Comparison of ENCODE assay signal across 17 cellular contexts in the genomic region with DNA sequence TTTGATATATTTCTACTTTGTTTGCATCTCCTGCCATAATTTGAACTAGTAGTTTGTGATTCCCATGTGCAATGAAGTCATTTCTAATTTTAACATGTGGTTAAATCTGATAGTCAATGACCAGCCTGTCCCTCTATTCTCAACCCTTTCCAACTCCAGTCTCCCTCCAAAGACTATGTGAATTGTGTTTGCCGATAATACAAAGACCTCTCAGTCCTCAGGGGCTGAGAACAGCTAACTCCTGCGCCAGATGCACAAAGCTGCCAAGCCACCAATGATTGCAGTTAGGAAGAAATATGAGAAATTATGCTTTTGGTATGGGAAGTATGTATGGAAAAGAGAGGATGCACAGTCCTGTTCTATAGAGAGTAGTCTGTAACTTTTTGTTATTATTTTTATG. TPM values are rescaled to one million over a fixed set of nuclear protein-coding genes. Genes with fewer than 3 reads are reported as not detected.
DNase-seq lines count a peak whose midpoint lies in the region; ATAC-seq lines count a peak whose summit lies in the region.
"Had no signal": no experiment of that assay in that cellular context is flagged by ENCODE, and none has a peak within 500 bp of the region (broad histone marks: within the 10 kb centered on the region; RNA-seq: fewer than 3 reads in every experiment).

No MANE protein-coding gene starts in this region.

- H3K27ac Mint-ChIP-seq in activated CD8-positive, alpha-beta T cell treated with anti-CD3 and anti-CD28 coated beads, Interleukin-2, amount 10 ng/mL, durations not matched to agents 7 days and 5 days, result no peak overlapping the region
- H3K27ac Mint-ChIP-seq: B cell; CD4-positive, alpha-beta memory T cell had no signal

- H3K4me3 Mint-ChIP-seq in activated CD8-positive, alpha-beta T cell treated with anti-CD3 and anti-CD28 coated beads, Interleukin-2, amount 10 ng/mL, durations not matched to agents 7 days and 5 days, result no peak overlapping the region
- H3K4me3 Mint-ChIP-seq: B cell; CD4-positive, alpha-beta memory T cell had no signal

- no peak for ATAC-seq in activated CD8-positive, alpha-beta T cell treated with anti-CD3 and anti-CD28 coated beads, Interleukin-2, amount 10 ng/mL, durations not matched to agents 7 days and 5 days
- ATAC-seq in HG03135 (IDR thresholded peaks at IDR 0.05; ENCODE audit: unreplicated experiment), result no peak

- H3K27me3 Mint-ChIP-seq in activated CD8-positive, alpha-beta T cell treated with anti-CD3 and anti-CD28 coated beads, Interleukin-2, amount 10 ng/mL, durations not matched to agents 7 days and 5 days (ENCODE audit: low read depth), result no peaks in the 10 kb centered on the region
- H3K27me3 Mint-ChIP-seq: B cell had no signal

- H3K36me3 Mint-ChIP-seq in activated CD8-positive, alpha-beta T cell treated with anti-CD3 and anti-CD28 coated beads, Interleukin-2, amount 10 ng/mL, durations not matched to agents 7 days and 5 days (ENCODE audit: low read depth), result no peaks in the 10 kb centered on the region
- H3K36me3 Mint-ChIP-seq: CD4-positive, alpha-beta memory T cell had no signal

- H3K4me1 Mint-ChIP-seq in activated CD8-positive, alpha-beta T cell treated with anti-CD3 and anti-CD28 coated beads, Interleukin-2, amount 10 ng/mL, durations not matched to agents 7 days and 5 days (ENCODE audit: low read depth), result no peaks in the 10 kb centered on the region
- H3K4me1 Mint-ChIP-seq: B cell; CD4-positive, alpha-beta memory T cell had no signal

- H3K27ac ChIP-seq in temporal lobe (ENCODE audit: low read depth, low read length), result peak overlapping the region; percentile 96
- H3K27ac ChIP-seq: SJCRH30 had no signal

- H3K9me3 Mint-ChIP-seq in activated CD8-positive, alpha-beta T cell treated with anti-CD3 and anti-CD28 coated beads, Interleukin-2, amount 10 ng/mL, durations not matched to agents 7 days and 5 days (ENCODE audit: insufficient read depth), result no peaks in the 10 kb centered on the region

- DNase-seq in NCI-H69 (lab: John Stamatoyannopoulos, UW) (peak; percentile 39), foreskin melanocyte (peak; percentile 96), middle frontal gyrus (ENCODE audit: extremely low spot score, low spot score) (peak; percentile 50), NCI-H1436 (lab: John Stamatoyannopoulos, UW) (no peak)
- DNase-seq in activated CD8-positive, alpha-beta T cell treated with anti-CD3 and anti-CD28 coated beads, Interleukin-2, amount 10 ng/mL, durations not matched to agents 7 days and 5 days, result no peak
- DNase-seq: ACHN; CD4-positive, alpha-beta memory T cell; H7; MG63; NCI-H1092 treated with DMSO at 0.1 percent for 48 hours; NCI-H1694 treated with DMSO at 0.1 percent for 48 hours; NCI-H510A treated with DMSO at 0.1 percent for 48 hours had no signal

- CTCF ChIA-PET in activated CD8-positive, alpha-beta T cell treated with anti-CD3 and anti-CD28 coated beads, Interleukin-2, amount 10 ng/mL, durations not matched to agents 7 days and 5 days (lab: Charles Lee), result no interaction called here

- POLR2A ChIA-PET in activated CD8-positive, alpha-beta T cell treated with anti-CD3 and anti-CD28 coated beads, Interleukin-2, amount 10 ng/mL, durations not matched to agents 7 days and 5 days (lab: Charles Lee), result no interaction called here

RNA-seq across cellular contexts. Expression of gene KCNH8, which starts 54.0 kb away (rescaled TPM):
- 6.6 TPM for total RNA-seq in temporal lobe
- not detected for total RNA-seq in activated CD8-positive, alpha-beta T cell treated with anti-CD3 and anti-CD28 coated beads, Interleukin-2, amount 10 ng/mL, durations not matched to agents 7 days and 5 days
- total RNA-seq: Daoy, SJCRH30 had no signal

Comparison
In these comparisons a context has a peak if more than half of its experiments do, and no peak if none do; other contexts are left out.
1. DNase-seq: peak in NCI-H69 (single experiment), foreskin melanocyte (single experiment) and middle frontal gyrus (single experiment); none in NCI-H1436 (single experiment) and activated CD8-positive, alpha-beta T cell treated with anti-CD3 and anti-CD28 coated beads, Interleukin-2, amount 10 ng/mL, durations not matched to agents 7 days and 5 days (single experiment).